ENCODE assay signal across 9 cellular contexts in genomic region chr12:64714551-64714968, GRCh38. TPM values are rescaled to one million over a fixed set of nuclear protein-coding genes. Genes with fewer than 3 reads are reported as not detected.
A peak's percentile ranks its signal among the peaks of the same experiment; 100 is the strongest.
DNase-seq lines count a peak whose midpoint lies in the region; ATAC-seq and TF ChIP-seq lines count a peak whose summit lies in the region.
"Had no signal": no experiment of that assay in that cellular context is flagged by ENCODE, and none has a peak within 500 bp of the region (broad histone marks: within the 10 kb centered on the region; RNA-seq: fewer than 3 reads in every experiment).

No MANE protein-coding gene starts in this region.

- DNase-seq in CD4-positive, CD25-positive, alpha-beta regulatory T cell, result peak in 2 of 3 donors; percentile 51 to 60
- DNase-seq in T-helper 22 cell (ENCODE audit: low read depth) (peak; percentile 3), NCI-H2196 treated with DMSO at 0.1 percent for 48 hours (lab: John Stamatoyannopoulos, UW; ENCODE audit: unreplicated experiment) (no peak), colonic mucosa (no peak), posterior cingulate gyrus (no peak)
- DNase-seq in central memory CD4-positive, alpha-beta T cell, result no peak

- H3K27me3 Mint-ChIP-seq in CD4-positive, CD25-positive, alpha-beta regulatory T cell, result no peaks in the 10 kb centered on the region

- H3K9me3 ChIP-seq in CD4-positive, CD25-positive, alpha-beta regulatory T cell (ENCODE audit: control insufficient read depth in 2 of 2, low read length in 2 of 2), result no peaks in the 10 kb centered on the region
- no peaks in the 10 kb centered on the region for H3K9me3 ChIP-seq in colonic mucosa

- peak overlapping the region; percentile 47 for H3K27ac ChIP-seq in CD4-positive, CD25-positive, alpha-beta regulatory T cell (ENCODE audit: insufficient read depth, low read length, poor library complexity, severe bottlenecking)
- no peak overlapping the region for H3K27ac ChIP-seq in colonic mucosa

- H3K4me3 Mint-ChIP-seq in CD4-positive, CD25-positive, alpha-beta regulatory T cell, result peak overlapping the region in 3 of 4 donors; percentile 9 to 41 (median 11)
- H3K4me3 Mint-ChIP-seq: neural crest cell had no signal

- H3K4me3 ChIP-seq in CD4-positive, CD25-positive, alpha-beta regulatory T cell (ENCODE audit: low read depth, low read length), result peak overlapping the region; percentile 52
- H3K4me3 ChIP-seq in colonic mucosa, result no peak overlapping the region

- H3K4me1 Mint-ChIP-seq in CD4-positive, CD25-positive, alpha-beta regulatory T cell, result peaks cover 16 to 33% (median 26%) of the 10 kb centered on the region in 4 donors
- H3K4me1 Mint-ChIP-seq: neural crest cell had no signal

- H3K9ac ChIP-seq in colonic mucosa (ENCODE audit: low read depth in 2 of 2, low read length in 2 of 2), result no peak overlapping the region

- H3K36me3 Mint-ChIP-seq in CD4-positive, CD25-positive, alpha-beta regulatory T cell, result peaks cover 62% of the 10 kb centered on the region

- peak overlapping the region in 2 of 3 donors; percentile 44 to 82 for H3K27ac Mint-ChIP-seq in CD4-positive, CD25-positive, alpha-beta regulatory T cell

- ATAC-seq in CD4-positive, CD25-positive, alpha-beta regulatory T cell (ENCODE audit: low read depth in 2 of 2), result peak; percentile 64 to 75
- ATAC-seq in GM19035 (IDR thresholded peaks at IDR 0.05; ENCODE audit: unreplicated experiment) (peak; percentile 82), HG02943 (IDR thresholded peaks at IDR 0.05; ENCODE audit: low read depth, unreplicated experiment) (peak; percentile 68)

- TF ChIP-seq CTCF in colonic mucosa (IDR thresholded peaks at IDR 0.05), result no peak

- peaks cover 4% of the 10 kb centered on the region for H3K4me1 ChIP-seq in CD4-positive, CD25-positive, alpha-beta regulatory T cell (ENCODE audit: control insufficient read depth, insufficient read depth, low read length, poor library complexity, severe bottlenecking)
- no peaks in the 10 kb centered on the region for H3K4me1 ChIP-seq in colonic mucosa

- no peaks in the 10 kb centered on the region for H3K27me3 ChIP-seq in CD4-positive, CD25-positive, alpha-beta regulatory T cell (ENCODE audit: control insufficient read depth, insufficient read depth, low read length)
- H3K27me3 ChIP-seq in colonic mucosa, result no peaks in the 10 kb centered on the region

- intact Hi-C loops in colonic mucosa (cut with DNase I), result no loop called here
- intact Hi-C loops in posterior cingulate gyrus (cut with DNase I), result no loop called here

- no peaks in the 10 kb centered on the region for H3K9me3 Mint-ChIP-seq in CD4-positive, CD25-positive, alpha-beta regulatory T cell
- H3K9me3 Mint-ChIP-seq: neural crest cell had no signal

- H3K36me3 ChIP-seq in CD4-positive, CD25-positive, alpha-beta regulatory T cell (ENCODE audit: control insufficient read depth, insufficient read depth, low read length), result peaks cover 24% of the 10 kb centered on the region
- H3K36me3 ChIP-seq in colonic mucosa, result no peaks in the 10 kb centered on the region

RNA-seq across cellular contexts. Expression of gene GNS, which starts 44.6 kb away (rescaled TPM):
- 25.0 TPM for total RNA-seq in CD4-positive, CD25-positive, alpha-beta regulatory T cell
- polyA plus RNA-seq in CD4-positive, CD25-positive, alpha-beta regulatory T cell, result 10 to 100 TPM; 40.6 to 51.5 (median 41.6) TPM
- total RNA-seq in colonic mucosa, result 10 to 100 TPM; 47.5 to 67.6 TPM

Comparison
In these comparisons a context has a peak if more than half of its experiments do, and no peak if none do; other contexts are left out.
1. DNase-seq: peak in CD4-positive, CD25-positive, alpha-beta regulatory T cell (2 of 3) and T-helper 22 cell (single experiment); none in NCI-H2196 treated with DMSO at 0.1 percent for 48 hours (single experiment), central memory CD4-positive, alpha-beta T cell (single experiment), colonic mucosa (single experiment) and posterior cingulate gyrus (0 of 10).
2. Peak in every context shown above with its lines, with median percentiles within 50 percentile points of each other: ATAC-seq.